16 cellular contexts compared by ENCODE assay signal in genomic region chr2:178976351-178976750, GRCh38.
DNase-seq lines count a peak whose midpoint lies in the region; TF ChIP-seq lines count a peak whose summit lies in the region.
"Had no signal": no experiment of that assay in that cellular context is flagged by ENCODE, and none has a peak within 500 bp of the region (broad histone marks: within the 10 kb centered on the region; RNA-seq: fewer than 3 reads in every experiment).

No MANE protein-coding gene starts in this region.

- no peak for DNase-seq in HEK293T (ENCODE audit: extremely low spot score)
- peak; percentile 21 for DNase-seq in NCI-H82 treated with DMSO at 0.1 percent for 48 hours (lab: John Stamatoyannopoulos, UW; ENCODE audit: unreplicated experiment)
- peak; percentile 6 for DNase-seq in mesendoderm
- no peak for DNase-seq in NCI-H524 treated with DMSO at 0.1 percent for 48 hours (lab: John Stamatoyannopoulos, UW)
- DNase-seq in NCI-H187 (lab: John Stamatoyannopoulos, UW), result no peak
- no peak for DNase-seq in inferior parietal cortex (ENCODE audit: extremely low spot score)
- DNase-seq: CD4-positive, CD25-positive, alpha-beta regulatory T cell; CD8-positive, alpha-beta T cell; DMS53; DMS79 treated with DMSO at 0.1 percent for 48 hours; GF-D8; H7; HCEC 1CT had no signal

- no peak overlapping the region for H3K56ac ChIP-seq in mesendoderm (ENCODE audit: low read length)

- no peak overlapping the region for H2BK15ac ChIP-seq in mesendoderm (replicated peaks; ENCODE audit: low read depth)

- no peak overlapping the region for H3K4me3 ChIP-seq in mesendoderm (ENCODE audit: low read length)
- H3K4me3 ChIP-seq: BLaER1 had no signal

- POLR2A ChIA-PET in HEK293T (lab: Yijun Ruan, JAX), result no interaction called here

- no peak overlapping the region for H2AK5ac ChIP-seq in mesendoderm (ENCODE audit: low read length)

- no CpG with 5 or more reads among the region's 2 CpGs for WGBS in mesendoderm (ENCODE audit: extremely low coverage, insufficient coverage, low lambda C conversion rate)

- CTCF ChIA-PET in HEK293T (lab: Yijun Ruan, JAX), result interaction anchor here (0.7 kb wide), 1 partner anchor 17 kb away, joined by 3 read pairs; no protein-coding TSS in a partner anchor

- no peak overlapping the region for H3K9ac ChIP-seq in mesendoderm (ENCODE audit: low read length)
- H3K9ac ChIP-seq: BLaER1 had no signal

- no peaks in the 10 kb centered on the region for H3K79me1 ChIP-seq in mesendoderm (ENCODE audit: low read length)

- no peak overlapping the region for H3K4ac ChIP-seq in mesendoderm (ENCODE audit: low read depth, low read length)

- H3K36me3 ChIP-seq in mesendoderm (ENCODE audit: control insufficient read depth, insufficient read depth, low read length), result no peaks in the 10 kb centered on the region
- H3K36me3 ChIP-seq: BLaER1 had no signal

- H3K27ac ChIP-seq in mesendoderm (ENCODE audit: low read depth, low read length), result no peak overlapping the region
- H3K27ac ChIP-seq: 22Rv1, BLaER1, C4-2B had no signal

- H3K4me2 ChIP-seq in mesendoderm (ENCODE audit: low read length), result no peak overlapping the region
- H3K4me2 ChIP-seq: BLaER1 had no signal

- no peak overlapping the region for H4K5ac ChIP-seq in mesendoderm (ENCODE audit: low read length)

- H3K18ac ChIP-seq in mesendoderm (ENCODE audit: low read length), result no peak overlapping the region

- no peaks in the 10 kb centered on the region for H3K4me1 ChIP-seq in mesendoderm (ENCODE audit: control insufficient read depth, low read depth, low read length)
- H3K4me1 ChIP-seq: BLaER1 had no signal

- H4K8ac ChIP-seq in mesendoderm (ENCODE audit: low read depth, low read length), result no peak overlapping the region

- no peaks in the 10 kb centered on the region for H3K27me3 ChIP-seq in mesendoderm (ENCODE audit: insufficient read depth, low read length, poor library complexity)
- H3K27me3 ChIP-seq: BLaER1 had no signal

- no peak overlapping the region for H2BK120ac ChIP-seq in mesendoderm (ENCODE audit: low read depth, low read length)

- no peak overlapping the region for H3K23ac ChIP-seq in mesendoderm (ENCODE audit: low read length)

- no peak overlapping the region for H2BK5ac ChIP-seq in mesendoderm (ENCODE audit: low read length)

- no peaks in the 10 kb centered on the region for H3K79me2 ChIP-seq in mesendoderm (ENCODE audit: control insufficient read depth, insufficient read depth, low read length)

TF ChIP-seq in HEK293T, 16 proteins besides CTCF, POLR2A, EP300 and RAD21:
- TF ChIP-seq PKNOX1 (IDR thresholded peaks at IDR 0.05) (peak; percentile 39), TARDBP (IDR thresholded peaks at IDR 0.05) (no peak)

Comparison
In these comparisons a context has a peak if more than half of its experiments do, and no peak if none do; other contexts are left out.
1. DNase-seq: peak in NCI-H82 treated with DMSO at 0.1 percent for 48 hours (single experiment) and mesendoderm (single experiment); none in HEK293T (single experiment), NCI-H524 treated with DMSO at 0.1 percent for 48 hours (single experiment), NCI-H187 (0 of 2) and inferior parietal cortex (single experiment).